In the genomic region with DNA sequence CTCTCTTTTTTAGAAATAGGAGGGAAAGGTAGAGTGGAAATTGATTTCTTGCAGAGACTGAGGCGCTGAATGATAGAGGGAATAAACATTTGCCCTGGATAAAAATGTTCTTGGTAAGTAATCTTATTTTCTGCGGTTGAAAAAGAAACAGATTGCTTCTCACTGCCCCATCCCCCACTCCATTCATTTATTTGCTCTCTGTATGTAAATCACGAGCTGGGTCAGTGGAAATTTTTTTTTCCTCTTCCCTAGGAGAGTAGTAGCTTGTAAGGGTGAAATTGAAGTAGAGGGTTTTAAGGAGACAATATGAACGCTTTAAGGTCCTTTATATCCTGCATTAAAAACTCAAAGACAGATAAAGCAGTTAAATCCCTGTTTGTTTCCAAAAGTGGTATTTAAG, we compare ENCODE assay signal across 2 cellular contexts.
TF ChIP-seq lines count a peak whose summit lies in the region.

No MANE protein-coding gene starts in this region.

TF ChIP-seq in IMR-90, 13 proteins besides CTCF, POLR2A, EP300 and RAD21 (continued from another document):
- TF ChIP-seq, protein P1, sequence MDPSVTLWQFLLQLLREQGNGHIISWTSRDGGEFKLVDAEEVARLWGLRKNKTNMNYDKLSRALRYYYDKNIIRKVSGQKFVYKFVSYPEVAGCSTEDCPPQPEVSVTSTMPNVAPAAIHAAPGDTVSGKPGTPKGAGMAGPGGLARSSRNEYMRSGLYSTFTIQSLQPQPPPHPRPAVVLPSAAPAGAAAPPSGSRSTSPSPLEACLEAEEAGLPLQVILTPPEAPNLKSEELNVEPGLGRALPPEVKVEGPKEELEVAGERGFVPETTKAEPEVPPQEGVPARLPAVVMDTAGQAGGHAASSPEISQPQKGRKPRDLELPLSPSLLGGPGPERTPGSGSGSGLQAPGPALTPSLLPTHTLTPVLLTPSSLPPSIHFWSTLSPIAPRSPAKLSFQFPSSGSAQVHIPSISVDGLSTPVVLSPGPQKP (IDR thresholded peaks at IDR 0.05; ENCODE audit: borderline replicate concordance, low read depth, low read length) = no peak
- no peak for TF ChIP-seq NFE2L2 (IDR thresholded peaks at IDR 0.05; ENCODE audit: low read depth, low read length)
- no peak for TF ChIP-seq MXI1 (IDR thresholded peaks at IDR 0.05; ENCODE audit: borderline replicate concordance, low read depth, low read length)
- no peak for TF ChIP-seq FOS (IDR thresholded peaks at IDR 0.05; ENCODE audit: low read depth, low read length)
- TF ChIP-seq MAFK (IDR thresholded peaks at IDR 0.05; ENCODE audit: low read depth, low read length) = no peak

TF ChIP-seq in SK-N-SH treated with all-trans-retinoic acid at 6 μM for 48 hours, 23 proteins besides CTCF, POLR2A, EP300 and RAD21 (continued from another document):
- TF ChIP-seq, protein P2, sequence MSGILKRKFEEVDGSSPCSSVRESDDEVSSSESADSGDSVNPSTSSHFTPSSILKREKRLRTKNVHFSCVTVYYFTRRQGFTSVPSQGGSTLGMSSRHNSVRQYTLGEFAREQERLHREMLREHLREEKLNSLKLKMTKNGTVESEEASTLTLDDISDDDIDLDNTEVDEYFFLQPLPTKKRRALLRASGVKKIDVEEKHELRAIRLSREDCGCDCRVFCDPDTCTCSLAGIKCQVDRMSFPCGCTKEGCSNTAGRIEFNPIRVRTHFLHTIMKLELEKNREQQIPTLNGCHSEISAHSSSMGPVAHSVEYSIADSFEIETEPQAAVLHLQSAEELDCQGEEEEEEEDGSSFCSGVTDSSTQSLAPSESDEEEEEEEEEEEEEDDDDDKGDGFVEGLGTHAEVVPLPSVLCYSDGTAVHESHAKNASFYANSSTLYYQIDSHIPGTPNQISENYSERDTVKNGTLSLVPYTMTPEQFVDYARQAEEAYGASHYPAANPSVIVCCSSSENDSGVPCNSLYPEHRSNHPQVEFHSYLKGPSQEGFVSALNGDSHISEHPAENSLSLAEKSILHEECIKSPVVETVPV (CRISPR knock-in tag; IDR thresholded peaks at IDR 0.05) = no peak
- no peak for TF ChIP-seq ARNTL (CRISPR knock-in tag; IDR thresholded peaks at IDR 0.05; ENCODE audit: borderline replicate concordance, low read depth)
- no peak for TF ChIP-seq ESRRG (CRISPR knock-in tag; IDR thresholded peaks at IDR 0.05)
- TF ChIP-seq ZC3H10 (CRISPR knock-in tag; IDR thresholded peaks at IDR 0.05) = no peak
- no peak for TF ChIP-seq ZNF70 (CRISPR knock-in tag; IDR thresholded peaks at IDR 0.05)
- TF ChIP-seq ZFP30 (CRISPR knock-in tag; IDR thresholded peaks at IDR 0.05) = no peak
- TF ChIP-seq BACH2 (CRISPR knock-in tag; IDR thresholded peaks at IDR 0.05; ENCODE audit: borderline replicate concordance) = no peak
- no peak for TF ChIP-seq TOX (CRISPR knock-in tag; IDR thresholded peaks at IDR 0.05; ENCODE audit: borderline replicate concordance)
- TF ChIP-seq CSDC2 (CRISPR knock-in tag; IDR thresholded peaks at IDR 0.05) = no peak
- TF ChIP-seq ZNF8 (CRISPR knock-in tag; IDR thresholded peaks at IDR 0.05) = no peak
- TF ChIP-seq PPARA (CRISPR knock-in tag; IDR thresholded peaks at IDR 0.05; ENCODE audit: borderline replicate concordance) = no peak
- TF ChIP-seq RARB (CRISPR knock-in tag; IDR thresholded peaks at IDR 0.05) = no peak
- TF ChIP-seq, protein P3, sequence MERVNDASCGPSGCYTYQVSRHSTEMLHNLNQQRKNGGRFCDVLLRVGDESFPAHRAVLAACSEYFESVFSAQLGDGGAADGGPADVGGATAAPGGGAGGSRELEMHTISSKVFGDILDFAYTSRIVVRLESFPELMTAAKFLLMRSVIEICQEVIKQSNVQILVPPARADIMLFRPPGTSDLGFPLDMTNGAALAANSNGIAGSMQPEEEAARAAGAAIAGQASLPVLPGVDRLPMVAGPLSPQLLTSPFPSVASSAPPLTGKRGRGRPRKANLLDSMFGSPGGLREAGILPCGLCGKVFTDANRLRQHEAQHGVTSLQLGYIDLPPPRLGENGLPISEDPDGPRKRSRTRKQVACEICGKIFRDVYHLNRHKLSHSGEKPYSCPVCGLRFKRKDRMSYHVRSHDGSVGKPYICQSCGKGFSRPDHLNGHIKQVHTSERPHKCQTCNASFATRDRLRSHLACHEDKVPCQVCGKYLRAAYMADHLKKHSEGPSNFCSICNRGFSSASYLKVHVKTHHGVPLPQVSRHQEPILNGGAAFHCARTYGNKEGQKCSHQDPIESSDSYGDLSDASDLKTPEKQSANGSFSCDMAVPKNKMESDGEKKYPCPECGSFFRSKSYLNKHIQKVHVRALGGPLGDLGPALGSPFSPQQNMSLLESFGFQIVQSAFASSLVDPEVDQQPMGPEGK (CRISPR knock-in tag; IDR thresholded peaks at IDR 0.05; ENCODE audit: borderline replicate concordance) = no peak
